1 cellular context compared by ENCODE assay signal in genomic region chr2:222451270-222451674, GRCh38.
TF ChIP-seq lines count a peak whose summit lies in the region.

No MANE protein-coding gene starts in this region.

TF ChIP-seq in GM12878, 131 proteins besides CTCF, POLR2A, EP300 and RAD21 (continued from another document):
- TF ChIP-seq E2F4 (IDR thresholded peaks at IDR 0.05; ENCODE audit: low read depth, low read length) (no peak), RFX5 (IDR thresholded peaks at IDR 0.05; ENCODE audit: low read depth, low read length) (no peak), NBN (IDR thresholded peaks at IDR 0.05) (peak; percentile 68; the same call in 1 of the 2 replicates), USF1 (IDR thresholded peaks at IDR 0.05; ENCODE audit: borderline replicate concordance, extremely low read length, insufficient read depth, low read depth, low read length) (no peak), SMAD1 (IDR thresholded peaks at IDR 0.05; ENCODE audit: low read depth, partially characterized antibody) (no peak), MXI1 (IDR thresholded peaks at IDR 0.05; ENCODE audit: low read depth, low read length) (peak; percentile 45; the same call in 1 of the 2 replicates), MYC (IDR thresholded peaks at IDR 0.05; ENCODE audit: insufficient read depth, insufficient read length, insufficient replicate concordance, low read length, severe bottlenecking) (no peak), SKIL (IDR thresholded peaks at IDR 0.05; ENCODE audit: low read depth, poor library complexity, severe bottlenecking) (peak; percentile 99), ZNF384 (IDR thresholded peaks at IDR 0.05; ENCODE audit: borderline replicate concordance, low read depth, low read length) (no peak), ZBTB11 (CRISPR knock-in tag; IDR thresholded peaks at IDR 0.05) (no peak), CHD2 (IDR thresholded peaks at IDR 0.05; ENCODE audit: borderline replicate concordance, low read depth, low read length) (0 out of 2 replicates have a peak, but pooled peaks have one; percentile 36), YY1 (IDR thresholded peaks at IDR 0.05; ENCODE audit: low read depth, low read length) (0 out of 2 replicates have a peak, but pooled peaks have one; percentile 17), MLLT1 (IDR thresholded peaks at IDR 0.05) (peak; percentile 83; the same call in 1 of the 2 replicates), POLR2AphosphoS5 (IDR thresholded peaks at IDR 0.05; ENCODE audit: low read length) (no peak), ESRRA (IDR thresholded peaks at IDR 0.05; ENCODE audit: low read length) (no peak), ZNF217 (IDR thresholded peaks at IDR 0.05) (peak; percentile 71; the same call in 1 of the 2 replicates), CBX3 (IDR thresholded peaks at IDR 0.05; ENCODE audit: borderline replicate concordance, low read depth) (no peak), FOS (IDR thresholded peaks at IDR 0.05; ENCODE audit: borderline replicate concordance, extremely low read depth, insufficient read length) (peak; percentile 19), ATF7 (IDR thresholded peaks at IDR 0.05; ENCODE audit: low read depth) (peak; percentile 81), ZBTB4 (CRISPR knock-in tag; IDR thresholded peaks at IDR 0.05) (no peak), E2F8 (IDR thresholded peaks at IDR 0.05; ENCODE audit: low read depth, partially characterized antibody) (no peak), MYB (IDR thresholded peaks at IDR 0.05; ENCODE audit: borderline replicate concordance, low read depth, low read length) (no peak), ZSCAN29 (IDR thresholded peaks at IDR 0.05) (0 out of 2 replicates have a peak, but pooled peaks have one; percentile 61), KDM1A (IDR thresholded peaks at IDR 0.05; ENCODE audit: borderline replicate concordance) (no peak), IRF5 (IDR thresholded peaks at IDR 0.05; ENCODE audit: borderline replicate concordance) (no peak), ATF3 (IDR thresholded peaks at IDR 0.05; ENCODE audit: borderline replicate concordance, extremely low read depth, low read depth, low read length) (no peak), PKNOX1 (IDR thresholded peaks at IDR 0.05) (peak; percentile 68; the same call in 1 of the 2 replicates), DPF2 (IDR thresholded peaks at IDR 0.05) (peak; percentile 84), CHD1 (IDR thresholded peaks at IDR 0.05; ENCODE audit: low read depth, low read length) (no peak), TCF7 (IDR thresholded peaks at IDR 0.05; ENCODE audit: borderline replicate concordance) (no peak), ZNF592 (IDR thresholded peaks at IDR 0.05) (no peak), NFXL1 (IDR thresholded peaks at IDR 0.05; ENCODE audit: borderline replicate concordance) (no peak)
